ENCODE assay signal across 8 cellular contexts in genomic region chr1:66371233-66372005, GRCh38.
DNase-seq lines count a peak whose midpoint lies in the region; ATAC-seq lines count a peak whose summit lies in the region.

No MANE protein-coding gene starts in this region.

- H3K9me3 Mint-ChIP-seq in activated naive CD4-positive, alpha-beta T cell treated with anti-CD3 and anti-CD28 coated beads, Interleukin-2, amount 50 U/mL, for 24 hours, result no peaks in the 10 kb centered on the region
- no peaks in the 10 kb centered on the region for H3K9me3 Mint-ChIP-seq in memory B cell

- H3K27ac Mint-ChIP-seq in activated naive CD4-positive, alpha-beta T cell treated with anti-CD3 and anti-CD28 coated beads, Interleukin-2, amount 50 U/mL, for 24 hours, result peak overlapping the region; percentile 97
- H3K27ac Mint-ChIP-seq in memory B cell, result peak overlapping the region; percentile 94

- no peaks in the 10 kb centered on the region for H3K9me3 ChIP-seq in SJCRH30 (replicated peaks)

- H3K36me3 Mint-ChIP-seq in activated naive CD4-positive, alpha-beta T cell treated with anti-CD3 and anti-CD28 coated beads, Interleukin-2, amount 50 U/mL, for 24 hours, result peaks cover 44% of the 10 kb centered on the region
- peaks cover 44% of the 10 kb centered on the region for H3K36me3 Mint-ChIP-seq in memory B cell

- H3K4me3 ChIP-seq in SJCRH30, result no peak overlapping the region

- H3K27ac ChIP-seq in SJCRH30, result no peak overlapping the region

- DNase-seq in Daoy (ENCODE audit: low read depth) (peak; percentile 71), memory B cell (ENCODE audit: low spot score in 2 of 2) (no peak), NCI-H774 (lab: John Stamatoyannopoulos, UW) (no peak), SJCRH30 (no peak)

- no peaks in the 10 kb centered on the region for H3K4me1 ChIP-seq in SJCRH30

- no peaks in the 10 kb centered on the region for H3K27me3 ChIP-seq in SJCRH30

- H3K4me3 Mint-ChIP-seq in activated naive CD4-positive, alpha-beta T cell treated with anti-CD3 and anti-CD28 coated beads, Interleukin-2, amount 50 U/mL, for 24 hours, result peak overlapping the region; percentile 78
- peak overlapping the region; percentile 12 for H3K4me3 Mint-ChIP-seq in memory B cell

- H3K27me3 Mint-ChIP-seq in activated naive CD4-positive, alpha-beta T cell treated with anti-CD3 and anti-CD28 coated beads, Interleukin-2, amount 50 U/mL, for 24 hours, result no peaks in the 10 kb centered on the region
- no peaks in the 10 kb centered on the region for H3K27me3 Mint-ChIP-seq in memory B cell

- no peaks in the 10 kb centered on the region for H3K36me3 ChIP-seq in SJCRH30

- ATAC-seq in HG02610 (IDR thresholded peaks at IDR 0.05; ENCODE audit: unreplicated experiment) (peak; percentile 21), memory B cell (ENCODE audit: low read depth) (no peak), GM21390 (IDR thresholded peaks at IDR 0.05; ENCODE audit: unreplicated experiment) (no peak), HG03342 (IDR thresholded peaks at IDR 0.05; ENCODE audit: unreplicated experiment) (no peak)

- peaks cover 95% of the 10 kb centered on the region for H3K4me1 Mint-ChIP-seq in activated naive CD4-positive, alpha-beta T cell treated with anti-CD3 and anti-CD28 coated beads, Interleukin-2, amount 50 U/mL, for 24 hours
- H3K4me1 Mint-ChIP-seq in memory B cell, result peaks cover 65% of the 10 kb centered on the region
